ENCODE assay signal across 31 cellular contexts in the genomic region with DNA sequence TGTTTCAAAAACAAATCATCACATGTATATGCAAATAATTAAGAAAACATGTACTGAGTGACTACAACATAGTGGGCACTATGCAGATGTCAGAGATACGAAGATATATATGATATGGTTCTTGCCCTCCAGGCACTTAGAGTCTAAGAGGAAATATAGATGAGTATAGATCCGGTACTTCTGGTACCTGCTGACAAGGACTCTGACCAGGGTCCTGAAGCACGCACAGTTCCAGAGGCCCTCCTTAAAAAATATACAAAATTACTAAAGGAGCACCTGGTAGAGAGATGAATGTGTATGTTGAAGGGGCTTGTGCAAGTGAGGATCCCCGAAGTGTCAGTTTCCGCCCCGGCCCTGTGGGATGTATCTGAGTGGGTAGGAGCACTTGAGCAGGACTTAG. TPM values are rescaled to one million over a fixed set of nuclear protein-coding genes. Genes with fewer than 3 reads are reported as not detected.
"Had no signal": no experiment of that assay in that cellular context is flagged by ENCODE, and none has a peak within 500 bp of the region (broad histone marks: within the 10 kb centered on the region; RNA-seq: fewer than 3 reads in every experiment).

No MANE protein-coding gene starts in this region.

- H3K36me3 Mint-ChIP-seq: natural killer cell; neural progenitor cell; stimulated activated memory B cell treated with anti-CD40 and anti-IgM and Interleukin-4, amounts not matched to agents 10 μg/mL and 1 μg/mL and 100 μg/mL, for 72 hours; type B pancreatic cell had no signal

- H3K4me1 Mint-ChIP-seq: natural killer cell; nephron; neural progenitor cell; stimulated activated memory B cell treated with anti-CD40 and anti-IgM and Interleukin-4, amounts not matched to agents 10 μg/mL and 1 μg/mL and 100 μg/mL, for 72 hours; stimulated activated naive CD8-positive, alpha-beta T cell treated with anti-CD3 and anti-CD28 coated beads, Interleukin-15, amount 100 ng/mL, for 72 hours had no signal

- H3K79me2 ChIP-seq: parathyroid adenoma had no signal

- H3K4me3 Mint-ChIP-seq: natural killer cell; nephron; neural progenitor cell; stimulated activated memory B cell treated with anti-CD40 and anti-IgM and Interleukin-4, amounts not matched to agents 10 μg/mL and 1 μg/mL and 100 μg/mL, for 72 hours; stimulated activated naive CD8-positive, alpha-beta T cell treated with anti-CD3 and anti-CD28 coated beads, Interleukin-15, amount 100 ng/mL, for 72 hours; type B pancreatic cell had no signal

- H3K9ac ChIP-seq: neural progenitor cell, parathyroid adenoma had no signal

- H3K9me3 ChIP-seq: ovary, psoas muscle, spleen, suprapubic skin, testis, tibial artery, transverse colon, upper lobe of right lung, uterus had no signal

- H3K4me3 ChIP-seq: neural progenitor cell, ovary, psoas muscle, skin epidermis, smooth muscle cell, spleen, suprapubic skin, testis, tibial artery, transverse colon, upper lobe of right lung, uterus had no signal

- H3K4me1 ChIP-seq: neural progenitor cell, parathyroid adenoma, psoas muscle, spleen, suprapubic skin, testis, tibial artery, transverse colon, upper lobe of right lung, uterus had no signal

- H2AFZ ChIP-seq: neural progenitor cell, parathyroid adenoma had no signal

- H3K27me3 ChIP-seq: neural progenitor cell, ovary, testis, tibial artery, transverse colon, upper lobe of right lung, uterus had no signal

- DNase-seq: natural killer cell; occipital lobe; ovary; posterior cingulate gyrus; psoas muscle; right cardiac atrium; spleen; stimulated activated CD4-positive, alpha-beta T cell treated with anti-CD3 and anti-CD28 coated beads, Interleukin-12 subunit alpha, Interleukin-12 subunit beta, amount 100 ng/mL, for 4 hours; stimulated activated CD4-positive, alpha-beta T cell treated with anti-CD3 and anti-CD28 coated beads, Interleukin-1b, Interleukin-23, amount 100 ng/mL, for 48 hours; stimulated activated CD4-positive, alpha-beta T cell treated with anti-CD3 and anti-CD28 coated beads, Interleukin-4, amount 100 ng/mL, for 1 hour; stimulated activated CD4-positive, alpha-beta T cell treated with anti-CD3 and anti-CD28 coated beads, Interleukin-4, amount 100 ng/mL, for 4 hours; stimulated activated CD8-positive, alpha-beta memory T cell treated with anti-CD3 and anti-CD28 coated beads, Interleukin-4, amount 100 ng/mL, for 48 hours; stimulated activated naive CD4-positive, alpha-beta T cell; stimulated activated naive CD8-positive, alpha-beta T cell treated with anti-CD3 and anti-CD28 coated beads, Interleukin-15, amount 100 ng/mL, for 72 hours; stimulated activated naive CD8-positive, alpha-beta T cell treated with anti-CD3 and anti-CD28 coated beads, Interleukin-15, Interleukin-2, amounts not matched to agents 100 U/mL and 50 U/mL, for 24 hours; substantia nigra; testis; tibial artery; transverse colon; upper lobe of right lung; uterus had no signal

- ATAC-seq: natural killer cell; psoas muscle; right cardiac atrium; sciatic nerve; stimulated activated memory B cell treated with anti-CD40 and anti-IgM and Interleukin-4, amounts not matched to agents 10 μg/mL and 1 μg/mL and 100 μg/mL, for 72 hours; stimulated activated naive CD8-positive, alpha-beta T cell treated with anti-CD3 and anti-CD28 coated beads, Interleukin-15, amount 100 ng/mL, for 72 hours; stimulated activated naive CD8-positive, alpha-beta T cell treated with anti-CD3 and anti-CD28 coated beads, Interleukin-15, Interleukin-2, amounts not matched to agents 100 U/mL and 50 U/mL, for 24 hours; upper lobe of right lung had no signal

- H3K9me3 Mint-ChIP-seq: natural killer cell, nephron, neural progenitor cell, type B pancreatic cell had no signal

- H3K27ac ChIP-seq: neural progenitor cell, ovary, parathyroid adenoma, psoas muscle, skin epidermis, spleen, suprapubic skin, testis, tibial artery, transverse colon, upper lobe of right lung, uterus had no signal

- H3K27ac Mint-ChIP-seq: natural killer cell; nephron; neural progenitor cell; progenitor cell of endocrine pancreas; stimulated activated memory B cell treated with anti-CD40 and anti-IgM and Interleukin-4, amounts not matched to agents 10 μg/mL and 1 μg/mL and 100 μg/mL, for 72 hours; stimulated activated naive CD8-positive, alpha-beta T cell treated with anti-CD3 and anti-CD28 coated beads, Interleukin-15, amount 100 ng/mL, for 72 hours; type B pancreatic cell had no signal

- H3K36me3 ChIP-seq: neural progenitor cell, ovary, spleen, suprapubic skin, tibial artery, transverse colon, upper lobe of right lung, uterus had no signal

- H3K4me2 ChIP-seq: neural progenitor cell, smooth muscle cell had no signal

RNA-seq across cellular contexts. Expression of gene MTUS2, which starts 31.3 kb away (rescaled TPM):
- total RNA-seq: natural killer cell, sciatic nerve had no signal
